Comparison of ENCODE assay signal across 1 cellular context in genomic region chr1:89044970-89045695, GRCh38.
TF ChIP-seq lines count a peak whose summit lies in the region.

No MANE protein-coding gene starts in this region.

TF ChIP-seq in liver, 16 proteins besides CTCF, POLR2A, EP300 and RAD21:
- peak; percentile 47 for TF ChIP-seq REST (IDR thresholded peaks at IDR 0.05)
- peak; percentile 82 to 91 for TF ChIP-seq RXRA (IDR thresholded peaks at IDR 0.05)
- peak; percentile 57 for TF ChIP-seq TAF1 (conservative IDR thresholded peaks at IDR 0.05)
- peak; percentile 74 for TF ChIP-seq ZBTB33 (IDR thresholded peaks at IDR 0.05)
- peak; percentile 38 for TF ChIP-seq NR2F2 (IDR thresholded peaks at IDR 0.05)
- TF ChIP-seq HNF4A (conservative IDR thresholded peaks at IDR 0.05): peak; percentile 95 to 98
- peak; percentile 95 for TF ChIP-seq YY1 (IDR thresholded peaks at IDR 0.05)
- TF ChIP-seq EGR1 (IDR thresholded peaks at IDR 0.05; ENCODE audit: low read depth in 2 of 2): peak in 1 of 2 donors; percentile 27
- no peak for TF ChIP-seq GABPA (IDR thresholded peaks at IDR 0.05 in 1 of 2, conservative IDR thresholded peaks at IDR 0.05 in 1 of 2)
- peak; percentile 97 for TF ChIP-seq SP1 (IDR thresholded peaks at IDR 0.05)
- TF ChIP-seq FOXA2 (IDR thresholded peaks at IDR 0.05): peak; percentile 57
- peak; percentile 95 for TF ChIP-seq HNF4G (IDR thresholded peaks at IDR 0.05)
- peak; percentile 64 for TF ChIP-seq ATF3 (IDR thresholded peaks at IDR 0.05)
- no peak for TF ChIP-seq FOXA1 (IDR thresholded peaks at IDR 0.05)
- TF ChIP-seq JUND (IDR thresholded peaks at IDR 0.05): peak; percentile 72 to 84
- peak; percentile 78 for TF ChIP-seq MAX (IDR thresholded peaks at IDR 0.05)
TF ChIP-seq in liver: peak in this region for 14.
